34 cellular contexts compared by ENCODE assay signal in genomic region chr16:71528863-71529262, GRCh38. TPM values are rescaled to one million over a fixed set of nuclear protein-coding genes. Genes with fewer than 3 reads are reported as not detected.
"Had no signal": no experiment of that assay in that cellular context is flagged by ENCODE, and none has a peak within 500 bp of the region (broad histone marks: within the 10 kb centered on the region; RNA-seq: fewer than 3 reads in every experiment).

No MANE protein-coding gene starts in this region.

- H3K27ac ChIP-seq: left lung, lower lobe of right lung, neural progenitor cell, neutrophil, parathyroid adenoma, right atrium auricular region, spleen, tibial nerve, vagina had no signal

- FAIRE-seq: kidney, small intestine had no signal

- H2AFZ ChIP-seq: neural progenitor cell, parathyroid adenoma had no signal

- DNase-seq: hypothalamus; immature natural killer cell; kidney; left colon; left lung; lower lobe of right lung; mammary epithelial cell; mesenchymal stem cell; naive B cell; natural killer cell; nephron progenitor cell; occipital lobe; small intestine; spleen; stimulated activated CD4-positive, alpha-beta T cell treated with anti-CD3 and anti-CD28 coated beads, Interleukin-1b, Interleukin-23, amount 100 ng/mL, for 48 hours; stimulated activated CD4-positive, alpha-beta T cell treated with anti-CD3 and anti-CD28 coated beads, Interleukin-2, amount 100 ng/mL, for 48 hours; stimulated activated CD4-positive, alpha-beta T cell treated with anti-CD3 and anti-CD28 coated beads, Interleukin-4, amount 100 ng/mL, for 4 hours; stimulated activated CD8-positive, alpha-beta memory T cell treated with anti-CD3 and anti-CD28 coated beads, Interleukin-4, amount 100 ng/mL, for 48 hours; stimulated activated naive CD4-positive, alpha-beta T cell treated with Interleukin-2 at 50 U/mL for 16 hours; stimulated activated naive CD8-positive, alpha-beta T cell treated with anti-CD3 and anti-CD28 coated beads, Interleukin-15, amount 100 ng/mL, for 72 hours; substantia nigra had no signal

- H3K27me3 ChIP-seq: right atrium auricular region, vagina had no signal

- H3K9ac ChIP-seq: neural progenitor cell, parathyroid adenoma had no signal

- ATAC-seq: left colon; left lung; lower lobe of right lung; natural killer cell; sciatic nerve; stimulated activated memory B cell treated with anti-CD40 and anti-IgM and Interleukin-4, amounts not matched to agents 10 μg/mL and 1 μg/mL and 100 μg/mL, for 72 hours; stimulated activated naive CD8-positive, alpha-beta T cell treated with anti-CD3 and anti-CD28 coated beads, Interleukin-15, amount 100 ng/mL, for 72 hours had no signal

- H3K4me2 ChIP-seq: neural progenitor cell had no signal

- H3K36me3 ChIP-seq: left lung, lower lobe of right lung, neural progenitor cell, neutrophil, right atrium auricular region, spleen, tibial nerve, vagina had no signal

- H3K4me1 ChIP-seq: left lung, lower lobe of right lung, spleen had no signal

- H3K4me3 ChIP-seq: left lung, lower lobe of right lung, neural progenitor cell, right atrium auricular region, spleen, tibial nerve, vagina had no signal

- H3K9me3 ChIP-seq: left lung, lower lobe of right lung, neutrophil, right atrium auricular region, spleen, tibial nerve, vagina had no signal

RNA-seq across cellular contexts. Expression of gene CHST4, which starts 2.6 kb away (rescaled TPM):
- total RNA-seq: kidney, left colon, natural killer cell, occipital lobe, osteocyte, progenitor cell of endocrine pancreas, pulmonary artery endothelial cell, renal cortical epithelial cell, sciatic nerve, spleen, tibial nerve, vagina had no signal
- polyA plus RNA-seq: immature natural killer cell had no signal

RNA-seq across cellular contexts. Expression of gene TAT, which starts 48.0 kb away (rescaled TPM):
- total RNA-seq: kidney, lower lobe of right lung, mammary epithelial cell, natural killer cell, osteocyte, progenitor cell of endocrine pancreas, pulmonary artery endothelial cell, renal cortical epithelial cell, right atrium auricular region, temporal lobe, vagina had no signal
- polyA plus RNA-seq: mammary epithelial cell had no signal
